Comparison of ENCODE assay signal across 1 cellular context in the genomic region with DNA sequence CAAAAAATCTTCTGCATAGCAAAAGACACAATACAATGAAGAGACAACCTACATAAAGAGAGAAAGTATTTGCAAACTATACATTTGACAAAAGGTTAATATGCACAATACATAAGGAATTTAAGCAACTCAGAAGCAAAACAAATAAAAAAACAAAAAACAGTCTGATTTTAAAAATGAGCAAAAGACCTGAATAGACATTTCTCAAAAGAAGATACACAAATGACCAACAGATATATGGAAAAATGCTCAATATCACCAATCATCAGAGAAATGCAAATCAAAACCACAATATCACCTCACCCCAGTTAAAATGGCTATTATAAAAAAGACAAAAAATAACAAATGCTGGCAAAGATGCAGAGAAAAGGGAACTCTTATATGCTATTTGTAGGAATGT.
TF ChIP-seq lines count a peak whose summit lies in the region.

No MANE protein-coding gene starts in this region.

TF ChIP-seq in K562, 482 proteins besides CTCF, POLR2A, EP300 and RAD21:
- TF ChIP-seq C11orf30 (IDR thresholded peaks at IDR 0.05; ENCODE audit: low read depth) (peak; percentile 43), RBM25 (IDR thresholded peaks at IDR 0.05; ENCODE audit: low read depth, low read length, severe bottlenecking) (peak; percentile 16), SRF (CRISPR knock-in tag; IDR thresholded peaks at IDR 0.05) (no peak), ZNF316 (IDR thresholded peaks at IDR 0.05) (peak; percentile 68)
- TF ChIP-seq, protein P1, sequence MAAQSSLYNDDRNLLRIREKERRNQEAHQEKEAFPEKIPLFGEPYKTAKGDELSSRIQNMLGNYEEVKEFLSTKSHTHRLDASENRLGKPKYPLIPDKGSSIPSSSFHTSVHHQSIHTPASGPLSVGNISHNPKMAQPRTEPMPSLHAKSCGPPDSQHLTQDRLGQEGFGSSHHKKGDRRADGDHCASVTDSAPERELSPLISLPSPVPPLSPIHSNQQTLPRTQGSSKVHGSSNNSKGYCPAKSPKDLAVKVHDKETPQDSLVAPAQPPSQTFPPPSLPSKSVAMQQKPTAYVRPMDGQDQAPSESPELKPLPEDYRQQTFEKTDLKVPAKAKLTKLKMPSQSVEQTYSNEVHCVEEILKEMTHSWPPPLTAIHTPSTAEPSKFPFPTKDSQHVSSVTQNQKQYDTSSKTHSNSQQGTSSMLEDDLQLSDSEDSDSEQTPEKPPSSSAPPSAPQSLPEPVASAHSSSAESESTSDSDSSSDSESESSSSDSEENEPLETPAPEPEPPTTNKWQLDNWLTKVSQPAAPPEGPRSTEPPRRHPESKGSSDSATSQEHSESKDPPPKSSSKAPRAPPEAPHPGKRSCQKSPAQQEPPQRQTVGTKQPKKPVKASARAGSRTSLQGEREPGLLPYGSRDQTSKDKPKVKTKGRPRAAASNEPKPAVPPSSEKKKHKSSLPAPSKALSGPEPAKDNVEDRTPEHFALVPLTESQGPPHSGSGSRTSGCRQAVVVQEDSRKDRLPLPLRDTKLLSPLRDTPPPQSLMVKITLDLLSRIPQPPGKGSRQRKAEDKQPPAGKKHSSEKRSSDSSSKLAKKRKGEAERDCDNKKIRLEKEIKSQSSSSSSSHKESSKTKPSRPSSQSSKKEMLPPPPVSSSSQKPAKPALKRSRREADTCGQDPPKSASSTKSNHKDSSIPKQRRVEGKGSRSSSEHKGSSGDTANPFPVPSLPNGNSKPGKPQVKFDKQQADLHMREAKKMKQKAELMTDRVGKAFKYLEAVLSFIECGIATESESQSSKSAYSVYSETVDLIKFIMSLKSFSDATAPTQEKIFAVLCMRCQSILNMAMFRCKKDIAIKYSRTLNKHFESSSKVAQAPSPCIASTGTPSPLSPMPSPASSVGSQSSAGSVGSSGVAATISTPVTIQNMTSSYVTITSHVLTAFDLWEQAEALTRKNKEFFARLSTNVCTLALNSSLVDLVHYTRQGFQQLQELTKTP (IDR thresholded peaks at IDR 0.05; ENCODE audit: low read depth in 1 of 2, partially characterized antibody in 2 of 2), result peak in 1 of 2 experiments; percentile 77
